ENCODE assay signal across 8 cellular contexts in genomic region chr5:12292610-12293204, GRCh38.
A peak's percentile ranks its signal among the peaks of the same experiment; 100 is the strongest.
DNase-seq lines count a peak whose midpoint lies in the region; ATAC-seq and TF ChIP-seq lines count a peak whose summit lies in the region.

No MANE protein-coding gene starts in this region.

- 25 to 29% methylated on average over 6 of the region's 6 CpGs for WGBS in heart right ventricle, 2 donors
- no CpG with 5 or more reads among the region's 6 CpGs for WGBS in mesenchymal stem cell

- peaks cover 7% of the 10 kb centered on the region for H3K9me3 Mint-ChIP-seq in activated CD4-positive, alpha-beta T cell treated with anti-CD3 and anti-CD28 coated beads, Interleukin-2, amount 10 ng/mL, durations not matched to agents 24 days and 14 days

- H2AFZ ChIP-seq in Loucy (ENCODE audit: low read length) (no peak overlapping the region), mesenchymal stem cell (ENCODE audit: low read depth, low read length) (no peak overlapping the region)

- no peaks in the 10 kb centered on the region for H3K27me3 ChIP-seq in Loucy (ENCODE audit: insufficient read depth, low read length, poor library complexity, severe bottlenecking)
- H3K27me3 ChIP-seq in heart right ventricle, result no peaks in the 10 kb centered on the region
- no peaks in the 10 kb centered on the region for H3K27me3 ChIP-seq in mesenchymal stem cell (ENCODE audit: control insufficient read depth in 1 of 2, insufficient read depth in 1 of 2, low read length in 2 of 2)

- H3K4me1 ChIP-seq in Loucy (ENCODE audit: insufficient read depth, low read length, poor library complexity, severe bottlenecking), result no peaks in the 10 kb centered on the region
- H3K4me1 ChIP-seq in heart right ventricle, result no peaks in the 10 kb centered on the region
- H3K4me1 ChIP-seq in mesenchymal stem cell (ENCODE audit: control insufficient read depth, insufficient read depth, low read depth, low read length), result no peaks in the 10 kb centered on the region

- peak; percentile 6 for DNase-seq in ELF-1 (ENCODE audit: low read depth, low spot score)
- DNase-seq in RWPE1 (ENCODE audit: low spot score), result no peak
- peak; percentile 59 for DNase-seq in iPS DF 19.7 (ENCODE audit: low read depth, low spot score)
- no peak for DNase-seq in activated CD4-positive, alpha-beta T cell treated with anti-CD3 and anti-CD28 coated beads, Interleukin-2, amount 10 ng/mL, durations not matched to agents 24 days and 14 days
- DNase-seq in heart right ventricle, result no peak
- DNase-seq in mesenchymal stem cell, result no peak

- no peak overlapping the region for H2BK12ac ChIP-seq in mesenchymal stem cell (ENCODE audit: low read length in 2 of 2)

- H3K9me2 ChIP-seq in Loucy (replicated peaks; ENCODE audit: low read depth, low read length), result no peaks in the 10 kb centered on the region

- H4K8ac ChIP-seq in mesenchymal stem cell (ENCODE audit: low read length), result no peak overlapping the region

- no peaks in the 10 kb centered on the region for H4K20me1 ChIP-seq in Loucy (ENCODE audit: insufficient read depth, low read length, poor library complexity, severe bottlenecking)

- H3K9me3 ChIP-seq in Loucy (ENCODE audit: insufficient read depth, low read depth, low read length) (no peaks in the 10 kb centered on the region), heart right ventricle (peaks cover 0 to 38% (median 13%) of the 10 kb centered on the region in 11 donors), mesenchymal stem cell (ENCODE audit: control insufficient read depth, low read length) (peaks cover 20% of the 10 kb centered on the region)

- H3K4ac ChIP-seq in mesenchymal stem cell (ENCODE audit: low read depth in 1 of 2, low read length in 2 of 2), result no peak overlapping the region

- H2BK5ac ChIP-seq in mesenchymal stem cell (ENCODE audit: low read depth, low read length, poor library complexity, severe bottlenecking), result no peak overlapping the region

- ATAC-seq in GM19463 (IDR thresholded peaks at IDR 0.05; ENCODE audit: unreplicated experiment) (no peak), heart right ventricle (no peak)

- no peak overlapping the region for H4K91ac ChIP-seq in mesenchymal stem cell (ENCODE audit: low read length)

- H3K27me3 Mint-ChIP-seq in activated CD4-positive, alpha-beta T cell treated with anti-CD3 and anti-CD28 coated beads, Interleukin-2, amount 10 ng/mL, durations not matched to agents 24 days and 14 days, result no peaks in the 10 kb centered on the region

- H3K9ac ChIP-seq in Loucy (ENCODE audit: low read depth, low read length, poor library complexity, severe bottlenecking), result no peak overlapping the region
- H3K9ac ChIP-seq in mesenchymal stem cell (ENCODE audit: low read length), result no peak overlapping the region

- H3F3A ChIP-seq in Loucy (ENCODE audit: low read depth), result no peaks in the 10 kb centered on the region

- no peaks in the 10 kb centered on the region for H3K79me1 ChIP-seq in mesenchymal stem cell (replicated peaks; ENCODE audit: low read length, poor library complexity, severe bottlenecking)

- H2AK5ac ChIP-seq in mesenchymal stem cell (ENCODE audit: low read length, severe bottlenecking), result no peak overlapping the region

- H3K27ac ChIP-seq in RWPE1 (no peak overlapping the region), heart right ventricle (no peak overlapping the region), mesenchymal stem cell (ENCODE audit: low read length, poor library complexity, severe bottlenecking) (no peak overlapping the region)

- H3K14ac ChIP-seq in mesenchymal stem cell (ENCODE audit: low read length in 2 of 2), result no peak overlapping the region

- no peak overlapping the region for H3K27ac Mint-ChIP-seq in activated CD4-positive, alpha-beta T cell treated with anti-CD3 and anti-CD28 coated beads, Interleukin-2, amount 10 ng/mL, durations not matched to agents 24 days and 14 days

- TF ChIP-seq CTCF in Loucy (conservative IDR thresholded peaks at IDR 0.05; ENCODE audit: low read length) (peak; percentile 51), RWPE1 (conservative IDR thresholded peaks at IDR 0.05; ENCODE audit: low read depth) (peak; percentile 8; the same call in 1 of the 2 replicates), heart right ventricle (IDR thresholded peaks at IDR 0.05) (peak in 1 of 9 donors; percentile 6)

- H3K79me2 ChIP-seq in Loucy (ENCODE audit: insufficient read depth, low read length), result no peaks in the 10 kb centered on the region

- H2BK15ac ChIP-seq in mesenchymal stem cell (ENCODE audit: low read depth, poor library complexity, severe bottlenecking), result no peak overlapping the region

- no peaks in the 10 kb centered on the region for H3K4me1 Mint-ChIP-seq in activated CD4-positive, alpha-beta T cell treated with anti-CD3 and anti-CD28 coated beads, Interleukin-2, amount 10 ng/mL, durations not matched to agents 24 days and 14 days

- no peak overlapping the region for H3K18ac ChIP-seq in mesenchymal stem cell (ENCODE audit: low read depth in 1 of 2, low read length in 2 of 2)

- intact Hi-C loops in activated CD4-positive, alpha-beta T cell treated with anti-CD3 and anti-CD28 coated beads, Interleukin-2, amount 10 ng/mL, durations not matched to agents 24 days and 14 days (cut with micrococcal nuclease), result no loop called here
- intact Hi-C loops in heart right ventricle (cut with DNase I), result no loop called here

- H3K4me2 ChIP-seq in Loucy (ENCODE audit: low read depth, low read length, poor library complexity, severe bottlenecking) (no peak overlapping the region), mesenchymal stem cell (ENCODE audit: low read length, poor library complexity, severe bottlenecking) (no peak overlapping the region)

- no peak overlapping the region for H2BK120ac ChIP-seq in mesenchymal stem cell (ENCODE audit: low read depth, low read length)

- no peak overlapping the region for H3K4me3 ChIP-seq in Loucy (ENCODE audit: low read length, poor library complexity, severe bottlenecking)
- no peak overlapping the region for H3K4me3 ChIP-seq in heart right ventricle
- H3K4me3 ChIP-seq in mesenchymal stem cell (ENCODE audit: insufficient read depth in 1 of 2, low read depth in 1 of 2, low read length in 2 of 2), result no peak overlapping the region

- H3K23ac ChIP-seq in mesenchymal stem cell (ENCODE audit: low read length in 2 of 2), result no peak overlapping the region

- no peak overlapping the region for H3K4me3 Mint-ChIP-seq in activated CD4-positive, alpha-beta T cell treated with anti-CD3 and anti-CD28 coated beads, Interleukin-2, amount 10 ng/mL, durations not matched to agents 24 days and 14 days

- POLR2A ChIA-PET in RWPE1 (lab: Yijun Ruan, JAX; ENCODE audit: low non-redundant PET), result no interaction called here

- H3K36me3 ChIP-seq in Loucy (ENCODE audit: insufficient read depth, low read length) (no peaks in the 10 kb centered on the region), heart right ventricle (no peaks in the 10 kb centered on the region), mesenchymal stem cell (ENCODE audit: control insufficient read depth in 1 of 2, insufficient read depth in 2 of 2, low read depth in 1 of 2, low read length in 2 of 2) (no peaks in the 10 kb centered on the region)

- H3K36me3 Mint-ChIP-seq in activated CD4-positive, alpha-beta T cell treated with anti-CD3 and anti-CD28 coated beads, Interleukin-2, amount 10 ng/mL, durations not matched to agents 24 days and 14 days (ENCODE audit: low read depth), result no peaks in the 10 kb centered on the region

- CTCF ChIA-PET in RWPE1 (lab: Yijun Ruan, JAX), result interaction anchor here (0.6 to 0.7 kb wide), 2 partner anchors 13 to 18 kb away, joined by 3 to 4 read pairs; no protein-coding TSS in a partner anchor

Comparison
In these comparisons a context has a peak if more than half of its experiments do, and no peak if none do; other contexts are left out.
1. DNase-seq: peak in ELF-1 (single experiment) and iPS DF 19.7 (single experiment); none in RWPE1 (single experiment), activated CD4-positive, alpha-beta T cell treated with anti-CD3 and anti-CD28 coated beads, Interleukin-2, amount 10 ng/mL, durations not matched to agents 24 days and 14 days (single experiment), heart right ventricle (0 of 2) and mesenchymal stem cell (single experiment).